13 cellular contexts compared by ENCODE assay signal in the genomic region with DNA sequence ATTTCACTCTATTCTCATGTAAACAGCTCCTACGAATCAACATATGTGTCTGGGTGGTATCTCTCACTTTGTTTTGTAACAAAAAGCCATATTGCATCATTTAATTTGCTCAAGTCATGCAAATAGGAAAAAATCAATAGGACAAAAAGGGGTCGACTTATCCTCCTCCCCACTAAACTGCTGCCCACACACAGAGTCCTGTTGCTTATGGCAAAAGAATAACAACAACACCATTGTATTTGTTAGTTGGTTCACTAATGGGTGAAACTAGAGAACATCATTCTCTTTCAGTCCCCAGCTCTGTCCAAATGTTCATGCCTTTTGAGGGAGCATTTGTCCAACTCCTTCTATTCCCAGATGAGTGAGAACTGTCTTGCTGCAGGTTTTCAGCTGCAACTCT. TPM values are rescaled to one million over a fixed set of nuclear protein-coding genes. Genes with fewer than 3 reads are reported as not detected.
DNase-seq lines count a peak whose midpoint lies in the region; ATAC-seq and TF ChIP-seq lines count a peak whose summit lies in the region.
"Had no signal": no experiment of that assay in that cellular context is flagged by ENCODE, and none has a peak within 500 bp of the region (broad histone marks: within the 10 kb centered on the region; RNA-seq: fewer than 3 reads in every experiment).

No MANE protein-coding gene starts in this region.

- H3K4me3 Mint-ChIP-seq in HFFc6, result peak overlapping the region; percentile 87; the same call in 1 of the 2 replicates
- H3K4me3 Mint-ChIP-seq in T-helper 17 cell, result peak overlapping the region; percentile 2

- H3K9me3 ChIP-seq in T-helper 17 cell (ENCODE audit: control insufficient read depth, low read length, poor library complexity, severe bottlenecking) (no peaks in the 10 kb centered on the region), iPS-20b (ENCODE audit: insufficient read depth, low read depth, low read length) (no peaks in the 10 kb centered on the region)
- H3K9me3 ChIP-seq: tibial artery had no signal

- H3K4me1 Mint-ChIP-seq in HFFc6 (ENCODE audit: low read depth) (peaks cover 38% of the 10 kb centered on the region), T-helper 17 cell (peaks cover 12% of the 10 kb centered on the region)

- no peaks in the 10 kb centered on the region for H3K36me3 ChIP-seq in iPS-20b (ENCODE audit: insufficient read depth, low read depth, low read length)
- H3K36me3 ChIP-seq: tibial artery had no signal

- H3K27me3 ChIP-seq in iPS-20b (ENCODE audit: insufficient read depth, low read length), result peaks cover 80% of the 10 kb centered on the region

- no peak overlapping the region for H3K9ac ChIP-seq in iPS-20b (ENCODE audit: low read depth, low read length)

- no peaks in the 10 kb centered on the region for H3K36me3 Mint-ChIP-seq in HFFc6 (ENCODE audit: low read depth)
- H3K36me3 Mint-ChIP-seq in T-helper 17 cell (ENCODE audit: low read depth), result peaks cover 2% of the 10 kb centered on the region

- H3K4me1 ChIP-seq in iPS-20b (ENCODE audit: insufficient read depth, low read length), result peaks cover 32% of the 10 kb centered on the region

- H3K27me3 Mint-ChIP-seq in HFFc6 (ENCODE audit: insufficient read depth) (peaks cover 36% of the 10 kb centered on the region), T-helper 17 cell (peaks cover 52% of the 10 kb centered on the region)

- no peak overlapping the region for H3K27ac ChIP-seq in iPS-20b (ENCODE audit: low read length)
- H3K27ac ChIP-seq: tibial artery had no signal

- H3K9me3 Mint-ChIP-seq in HFFc6, result no peaks in the 10 kb centered on the region
- H3K9me3 Mint-ChIP-seq: activated T-cell treated with anti-CD3 and anti-CD28 coated beads, Interleukin-2, amount 50 U/mL, for 24 hours had no signal

- no peak for TF ChIP-seq CTCF in HFFc6 (IDR thresholded peaks at IDR 0.05)

- no peak for ATAC-seq in T-helper 17 cell
- no peak for ATAC-seq in HG03342 (IDR thresholded peaks at IDR 0.05; ENCODE audit: unreplicated experiment)
- ATAC-seq in activated CD4-positive, CD25-positive, alpha-beta regulatory T cell treated with anti-CD3 and anti-CD28 coated beads, Interleukin-2, amount 50 U/mL, for 24 hours, result no peak
- ATAC-seq in GM18498 (IDR thresholded peaks at IDR 0.05; ENCODE audit: unreplicated experiment), result no peak
- ATAC-seq: sciatic nerve had no signal

- no peak overlapping the region for H3K27ac Mint-ChIP-seq in HFFc6
- no peak overlapping the region for H3K27ac Mint-ChIP-seq in T-helper 17 cell
- H3K27ac Mint-ChIP-seq: activated T-cell treated with anti-CD3 and anti-CD28 coated beads, Interleukin-2, amount 50 U/mL, for 24 hours had no signal

- no peak for DNase-seq in HFFc6
- no peak for DNase-seq in T-helper 17 cell
- peak; percentile 21 for DNase-seq in retina
- DNase-seq in stimulated activated CD8-positive, alpha-beta memory T cell treated with anti-CD3 and anti-CD28 coated beads, Interleukin-4, amount 100 ng/mL, for 48 hours, result no peak
- DNase-seq: activated T-cell treated with anti-CD3 and anti-CD28 coated beads, Interleukin-2, amount 50 U/mL, for 24 hours; NCI-H1092; SIG-M5; tibial artery had no signal

- peak overlapping the region; percentile 70 for H3K4me3 ChIP-seq in iPS-20b (ENCODE audit: low read length)
- H3K4me3 ChIP-seq: tibial artery had no signal

RNA-seq across cellular contexts. Expression of gene HHIP, which starts 2.1 kb away (rescaled TPM):
- total RNA-seq in HFFc6 (2021; fragmentation: NEBNext Ultra II Directional; extraction: Animal tissue kit (Norgen Biotek cat#: 25700)), result 1 to 10 TPM in 1 of 6 experiments, under 1 TPM in 5; 0.09 to 1.1 (median 0.42) TPM
- not detected for total RNA-seq in T-helper 17 cell
